8 cellular contexts compared by ENCODE assay signal in genomic region chr9:134407123-134407779, GRCh38.
A peak's percentile ranks its signal among the peaks of the same experiment; 100 is the strongest.
DNase-seq lines count a peak whose midpoint lies in the region; ATAC-seq and TF ChIP-seq lines count a peak whose summit lies in the region.

No MANE protein-coding gene starts in this region.

- CTCF ChIA-PET in Panc1 (lab: Charles Lee) = no interaction called here

- H3K9me3 Mint-ChIP-seq in natural killer cell treated with Interleukin-12 subunit alpha and Interleukin-12 subunit beta and Interleukin-15 and Interleukin-18, amount 100 ng/mL, for 72 hours = no peaks in the 10 kb centered on the region
- no peaks in the 10 kb centered on the region for H3K9me3 Mint-ChIP-seq in stimulated activated naive B cell treated with anti-CD40 and anti-IgM and Interleukin-4, amounts not matched to agents 10 μg/mL and 1 μg/mL and 100 μg/mL, for 72 hours

- POLR2A ChIA-PET in Panc1 (lab: Charles Lee) = interaction anchor here (0.6 kb wide), 1 partner anchor 9 kb away, joined by 4 read pairs; no protein-coding TSS in a partner anchor

- H3K9ac ChIP-seq in fibroblast of lung (ENCODE audit: insufficient read depth, low read length) = peak overlapping the region; percentile 67

- H3K9me3 ChIP-seq in Panc1 (ENCODE audit: control insufficient read depth, insufficient read depth, low read depth, low read length) (no peaks in the 10 kb centered on the region), fibroblast of lung (ENCODE audit: control insufficient read depth, insufficient read depth, low read depth, low read length) (no peaks in the 10 kb centered on the region)

- peaks cover 0 to 2% of the 10 kb centered on the region in 2 donors for H3K27me3 Mint-ChIP-seq in natural killer cell treated with Interleukin-12 subunit alpha and Interleukin-12 subunit beta and Interleukin-15 and Interleukin-18, amount 100 ng/mL, for 72 hours
- H3K27me3 Mint-ChIP-seq in stimulated activated naive B cell treated with anti-CD40 and anti-IgM and Interleukin-4, amounts not matched to agents 10 μg/mL and 1 μg/mL and 100 μg/mL, for 72 hours = peaks cover 9 to 17% of the 10 kb centered on the region in 2 donors

- no peak for TF ChIP-seq CTCF in C4-2B (conservative IDR thresholded peaks at IDR 0.05)
- TF ChIP-seq CTCF in Panc1 (IDR thresholded peaks at IDR 0.05) = no peak
- no peak for TF ChIP-seq CTCF in fibroblast of lung (conservative IDR thresholded peaks at IDR 0.05 in 1 of 2, IDR thresholded peaks at IDR 0.05 in 1 of 2; ENCODE audit: low read depth in 1 of 2, low read length in 2 of 2)

- 0 out of 4 replicates have a peak overlapping the region, but pooled peaks of 1 of the 2 experiments have one; percentile 16 for H3K4me3 ChIP-seq in Panc1 (ENCODE audit: low read depth in 2 of 2, low read length in 2 of 2)
- H3K4me3 ChIP-seq in fibroblast of lung (replicated peaks in 1 of 4; ENCODE audit: control extremely low read depth in 1 of 4, insufficient read depth in 1 of 4, low read depth in 3 of 4, low read length in 4 of 4) = peak overlapping the region in 3 of 4 experiments; percentile 13 to 37 (median 16)

- peaks cover 36% of the 10 kb centered on the region in 2 donors for H3K4me1 Mint-ChIP-seq in natural killer cell treated with Interleukin-12 subunit alpha and Interleukin-12 subunit beta and Interleukin-15 and Interleukin-18, amount 100 ng/mL, for 72 hours (ENCODE audit: low read depth in 2 of 2)
- peaks cover 47 to 75% of the 10 kb centered on the region in 2 donors for H3K4me1 Mint-ChIP-seq in stimulated activated naive B cell treated with anti-CD40 and anti-IgM and Interleukin-4, amounts not matched to agents 10 μg/mL and 1 μg/mL and 100 μg/mL, for 72 hours

- H3K27me3 ChIP-seq in Panc1 (ENCODE audit: control insufficient read depth, insufficient read depth, low read length) = no peaks in the 10 kb centered on the region
- no peaks in the 10 kb centered on the region for H3K27me3 ChIP-seq in fibroblast of lung (ENCODE audit: control insufficient read depth, insufficient read depth, low read length)

- no peak for DNase-seq in Panc1 (ENCODE audit: low read depth, low spot score)
- DNase-seq in activated T-helper 1 cell treated with Interleukin-2 at 50 U/mL for 16 hours (ENCODE audit: low read depth) = peak; percentile 65
- DNase-seq in fibroblast of lung (ENCODE audit: low read depth in 2 of 2) = peak; percentile 88 to 89
- DNase-seq in natural killer cell treated with Interleukin-12 subunit alpha and Interleukin-12 subunit beta and Interleukin-15 and Interleukin-18, amount 100 ng/mL, for 72 hours (ENCODE audit: low spot score) = peak; percentile 90
- peak; percentile 76 for DNase-seq in stimulated activated naive B cell treated with anti-CD40 and anti-IgM and Interleukin-4, amounts not matched to agents 10 μg/mL and 1 μg/mL and 100 μg/mL, for 72 hours

- peak overlapping the region; percentile 70 for H3K4me3 Mint-ChIP-seq in natural killer cell treated with Interleukin-12 subunit alpha and Interleukin-12 subunit beta and Interleukin-15 and Interleukin-18, amount 100 ng/mL, for 72 hours
- H3K4me3 Mint-ChIP-seq in stimulated activated naive B cell treated with anti-CD40 and anti-IgM and Interleukin-4, amounts not matched to agents 10 μg/mL and 1 μg/mL and 100 μg/mL, for 72 hours = peak overlapping the region; percentile 58 to 67

- H3K4me2 ChIP-seq in fibroblast of lung (ENCODE audit: extremely low read depth, insufficient read depth, low read length) = peak overlapping the region; percentile 75

- BruUV-seq in Panc1 (replicated peaks; lab: Mats Ljungman, UMichigan) = no TSS peak

- peaks cover 4% of the 10 kb centered on the region for H3K79me2 ChIP-seq in fibroblast of lung (ENCODE audit: control insufficient read depth, insufficient read depth, low read length)

- H3K27ac Mint-ChIP-seq in natural killer cell treated with Interleukin-12 subunit alpha and Interleukin-12 subunit beta and Interleukin-15 and Interleukin-18, amount 100 ng/mL, for 72 hours = peak overlapping the region; percentile 43 to 54
- H3K27ac Mint-ChIP-seq in stimulated activated naive B cell treated with anti-CD40 and anti-IgM and Interleukin-4, amounts not matched to agents 10 μg/mL and 1 μg/mL and 100 μg/mL, for 72 hours = peak overlapping the region; percentile 85

- H4K20me1 ChIP-seq in fibroblast of lung (ENCODE audit: control insufficient read depth, extremely low read depth, insufficient read depth, low read length) = no peaks in the 10 kb centered on the region

- H3K4me1 ChIP-seq in Panc1 (ENCODE audit: control insufficient read depth, insufficient read depth, low read length) (peaks cover 17% of the 10 kb centered on the region), fibroblast of lung (ENCODE audit: control insufficient read depth, extremely low read depth, insufficient read depth, low read length) (peaks cover 33% of the 10 kb centered on the region)

- no peak overlapping the region for H2AFZ ChIP-seq in fibroblast of lung (ENCODE audit: low read length)

- intact Hi-C loops in Panc1 (cut with micrococcal nuclease; ENCODE audit: unreplicated experiment) = no loop called here

- ATAC-seq in GM19351 (IDR thresholded peaks at IDR 0.05; ENCODE audit: unreplicated experiment) (peak; percentile 84), HG03575 (IDR thresholded peaks at IDR 0.05; ENCODE audit: extremely low read depth, insufficient number of reproducible peaks, low FRiP score, unreplicated experiment) (peak; percentile 50), Panc1 (peak; percentile 70)
- ATAC-seq in natural killer cell treated with Interleukin-12 subunit alpha and Interleukin-12 subunit beta and Interleukin-15 and Interleukin-18, amount 100 ng/mL, for 72 hours = peak; percentile 88 to 91
- ATAC-seq in stimulated activated naive B cell treated with anti-CD40 and anti-IgM and Interleukin-4, amounts not matched to agents 10 μg/mL and 1 μg/mL and 100 μg/mL, for 72 hours (replicated peaks) = peak; percentile 84 to 88

- H3K27ac ChIP-seq in C4-2B (peak overlapping the region; percentile 89), Panc1 (ENCODE audit: low read length) (peak overlapping the region; percentile 59; the same call in 1 of the 2 replicates), fibroblast of lung (ENCODE audit: insufficient read depth, low read length) (peak overlapping the region; percentile 85)

- no peaks in the 10 kb centered on the region for H3K36me3 ChIP-seq in Panc1 (ENCODE audit: control insufficient read depth, insufficient read depth, low read length)
- H3K36me3 ChIP-seq in fibroblast of lung (ENCODE audit: control insufficient read depth, insufficient read depth, low read length) = peaks cover 1% of the 10 kb centered on the region

- no peaks in the 10 kb centered on the region for H3K36me3 Mint-ChIP-seq in natural killer cell treated with Interleukin-12 subunit alpha and Interleukin-12 subunit beta and Interleukin-15 and Interleukin-18, amount 100 ng/mL, for 72 hours
- no peaks in the 10 kb centered on the region for H3K36me3 Mint-ChIP-seq in stimulated activated naive B cell treated with anti-CD40 and anti-IgM and Interleukin-4, amounts not matched to agents 10 μg/mL and 1 μg/mL and 100 μg/mL, for 72 hours

- in situ Hi-C loops in Panc1 (cut with HindIII; ENCODE audit: low pct_unique_long_range_greater_than_20kb, low sequenced_read_pairs) = no loop called here
